In genomic region chr7:13749666-13750065, GRCh38 we compare ENCODE assay signal across 24 cellular contexts.
"Had no signal": no experiment of that assay in that cellular context is flagged by ENCODE, and none has a peak within 500 bp of the region (broad histone marks: within the 10 kb centered on the region; RNA-seq: fewer than 3 reads in every experiment).

No MANE protein-coding gene starts in this region.

- H3K27ac ChIP-seq: epithelial cell of prostate, gastrocnemius medialis, heart left ventricle, hepatocyte, prostate gland, right atrium auricular region, suprapubic skin, transverse colon, upper lobe of right lung, uterus had no signal

- H3K4me1 ChIP-seq: gastrocnemius medialis, heart left ventricle, prostate gland, right atrium auricular region, suprapubic skin, transverse colon, upper lobe of right lung, uterus had no signal

- DNase-seq: effector CD8-positive, alpha-beta T cell; foreskin fibroblast; gastrocnemius medialis; heart left ventricle; kidney; mucosa of descending colon; naive B cell; nucleus accumbens; stimulated activated CD4-positive, alpha-beta T cell treated with anti-CD3 and anti-CD28 coated beads, Interleukin-12 subunit alpha, Interleukin-12 subunit beta, amount 100 ng/mL, for 4 hours; stimulated activated CD4-positive, alpha-beta T cell treated with anti-CD3 and anti-CD28 coated beads, Interleukin-1b, Interleukin-23, amount 100 ng/mL, for 48 hours; stimulated activated CD4-positive, alpha-beta T cell treated with anti-CD3 and anti-CD28 coated beads, Interleukin-4, amount 100 ng/mL, for 1 hour; stimulated activated CD8-positive, alpha-beta memory T cell treated with anti-CD3 and anti-CD28 coated beads, Interleukin-4, amount 100 ng/mL, for 48 hours; stimulated activated naive CD4-positive, alpha-beta T cell; stimulated activated naive CD8-positive, alpha-beta T cell treated with anti-CD3 and anti-CD28 coated beads, Interleukin-15, amount 100 ng/mL, for 72 hours; transverse colon; upper lobe of right lung; uterus had no signal

- H3K36me3 ChIP-seq: gastrocnemius medialis, heart left ventricle, prostate gland, right atrium auricular region, suprapubic skin, transverse colon, upper lobe of right lung, uterus had no signal

- H3K9me3 ChIP-seq: gastrocnemius medialis, heart left ventricle, mucosa of descending colon, prostate gland, right atrium auricular region, suprapubic skin, transverse colon, upper lobe of right lung, uterus had no signal

- H3K27me3 ChIP-seq: gastrocnemius medialis, heart left ventricle, hepatocyte, right atrium auricular region, suprapubic skin, transverse colon, upper lobe of right lung, uterus had no signal

- H3K4me3 ChIP-seq: gastrocnemius medialis, heart left ventricle, hepatocyte, lung, mucosa of descending colon, prostate gland, right atrium auricular region, smooth muscle cell, suprapubic skin, transverse colon, upper lobe of right lung, uterus had no signal

- H2AFZ ChIP-seq: hepatocyte had no signal
